In the genomic region with DNA sequence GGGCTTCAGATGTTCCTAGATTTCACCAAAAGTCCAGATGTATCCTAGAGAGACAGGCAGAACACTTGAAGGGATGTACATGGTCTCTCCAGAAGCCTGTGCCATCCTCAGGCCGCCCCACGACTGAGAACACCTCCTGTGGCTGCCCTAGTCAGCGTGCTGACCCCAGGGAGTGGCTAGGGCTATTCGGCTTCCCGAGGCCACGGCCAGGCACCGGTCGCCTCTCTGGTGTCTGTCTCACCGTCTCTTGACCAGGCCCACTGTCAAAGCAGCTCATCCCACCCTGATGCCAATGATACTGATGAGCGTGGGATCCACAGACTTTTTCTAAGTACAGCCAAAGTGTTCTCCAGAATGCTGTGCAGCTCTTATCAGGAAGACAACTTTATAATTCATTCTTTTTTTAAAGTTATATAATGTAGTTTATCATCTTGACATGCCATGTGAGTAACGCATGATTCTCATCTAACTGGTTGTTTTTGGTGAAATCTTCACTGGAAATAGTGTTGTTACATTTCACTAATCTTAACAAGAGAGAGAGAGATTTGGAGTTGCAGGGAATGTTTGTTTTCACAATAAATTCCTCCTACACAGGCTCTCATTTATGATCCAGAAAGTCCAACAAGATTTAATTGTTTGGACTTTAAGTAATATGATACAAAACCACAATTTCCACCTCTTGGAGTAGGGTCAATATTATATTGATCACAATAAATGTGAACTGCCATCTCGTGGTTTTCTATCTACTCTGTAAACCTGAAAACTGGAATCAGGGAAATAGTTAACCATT, we compare ENCODE assay signal across 16 cellular contexts. TPM values are rescaled to one million over a fixed set of nuclear protein-coding genes. Genes with fewer than 3 reads are reported as not detected.
A peak's percentile ranks its signal among the peaks of the same experiment; 100 is the strongest.
DNase-seq lines count a peak whose midpoint lies in the region; ATAC-seq and TF ChIP-seq lines count a peak whose summit lies in the region.
"Had no signal": no experiment of that assay in that cellular context is flagged by ENCODE, and none has a peak within 500 bp of the region (broad histone marks: within the 10 kb centered on the region; RNA-seq: fewer than 3 reads in every experiment).

No MANE protein-coding gene starts in this region.

- H3K27me3 ChIP-seq in right cardiac atrium (ENCODE audit: control insufficient read depth, insufficient read depth) (no peaks in the 10 kb centered on the region), SJSA1 (replicated peaks) (no peaks in the 10 kb centered on the region), fibroblast of lung (ENCODE audit: control insufficient read depth, insufficient read depth, low read length) (peaks cover 5% of the 10 kb centered on the region), thyroid gland (no peaks in the 10 kb centered on the region), right lobe of liver (no peaks in the 10 kb centered on the region)
- H3K27me3 ChIP-seq: BLaER1 treated with 17β-estradiol and CSF1 and Interleukin-3, amounts not matched to agents 10 nM and 100 nM had no signal

- H3K4me2 ChIP-seq in fibroblast of lung (ENCODE audit: extremely low read depth, insufficient read depth, low read length), result no peak overlapping the region

- H3K4me1 ChIP-seq in right cardiac atrium (ENCODE audit: control insufficient read depth, insufficient read depth, low read length) (no peaks in the 10 kb centered on the region), SJSA1 (replicated peaks) (peaks cover 21% of the 10 kb centered on the region), fibroblast of lung (ENCODE audit: control insufficient read depth, extremely low read depth, insufficient read depth, low read length) (no peaks in the 10 kb centered on the region), thyroid gland (peaks cover 3 to 23% of the 10 kb centered on the region in 2 donors), right lobe of liver (no peaks in the 10 kb centered on the region)

- H3K36me3 ChIP-seq in SJSA1 (no peaks in the 10 kb centered on the region), fibroblast of lung (ENCODE audit: control insufficient read depth, insufficient read depth, low read length) (no peaks in the 10 kb centered on the region), thyroid gland (no peaks in the 10 kb centered on the region), right lobe of liver (no peaks in the 10 kb centered on the region)
- H3K36me3 ChIP-seq: BLaER1 treated with 17β-estradiol and CSF1 and Interleukin-3, amounts not matched to agents 10 nM and 100 nM had no signal

- no peaks in the 10 kb centered on the region for H4K20me1 ChIP-seq in fibroblast of lung (ENCODE audit: control insufficient read depth, extremely low read depth, insufficient read depth, low read length)
- H4K20me1 ChIP-seq: BLaER1 treated with 17β-estradiol and CSF1 and Interleukin-3, amounts not matched to agents 10 nM and 100 nM had no signal

- no peak overlapping the region for H3K27ac ChIP-seq in right cardiac atrium (ENCODE audit: low read length)
- H3K27ac ChIP-seq in SJSA1, result peak overlapping the region; percentile 7; the same call in 1 of the 2 replicates
- H3K27ac ChIP-seq in fibroblast of lung (ENCODE audit: insufficient read depth, low read length), result no peak overlapping the region
- peak overlapping the region; percentile 13 to 81 (median 42) for H3K27ac ChIP-seq in thyroid gland
- no peak overlapping the region for H3K27ac ChIP-seq in right lobe of liver
- H3K27ac ChIP-seq: BLaER1 treated with 17β-estradiol and CSF1 and Interleukin-3, amounts not matched to agents 10 nM and 100 nM had no signal

- no peak overlapping the region for H3K4me3 ChIP-seq in right cardiac atrium (ENCODE audit: low read length)
- H3K4me3 ChIP-seq in SJSA1, result no peak overlapping the region
- H3K4me3 ChIP-seq in fibroblast of lung (replicated peaks in 1 of 4; ENCODE audit: control extremely low read depth in 1 of 4, insufficient read depth in 1 of 4, low read depth in 3 of 4, low read length in 4 of 4), result no peak overlapping the region
- H3K4me3 ChIP-seq in thyroid gland (replicated peaks in 1 of 3), result no peak overlapping the region
- H3K4me3 ChIP-seq in right lobe of liver, result no peak overlapping the region
- H3K4me3 ChIP-seq: BLaER1 treated with 17β-estradiol and CSF1 and Interleukin-3, amounts not matched to agents 10 nM and 100 nM had no signal

- 81% methylated on average over 12 of the region's 12 CpGs for WGBS in right cardiac atrium
- 80 to 83% methylated on average over 11 to 12 of the region's 12 CpGs for WGBS in thyroid gland, 2 donors
- WGBS in right lobe of liver (ENCODE audit: insufficient coverage, low coverage, low lambda C conversion rate, missing lambda C conversion rate), result 57% methylated on average over 3 of the region's 12 CpGs

- ATAC-seq in right cardiac atrium, result no peak
- no peak for ATAC-seq in Right ventricle myocardium inferior
- ATAC-seq in right lobe of liver, result no peak
- no peak for ATAC-seq in GM18517 (IDR thresholded peaks at IDR 0.05; ENCODE audit: unreplicated experiment)
- ATAC-seq: HepG2 had no signal

- peak in 2 of 3 donors; percentile 32 to 50 for DNase-seq in right cardiac atrium
- DNase-seq in Right ventricle myocardium inferior (ENCODE audit: missing footprints), result no peak
- no peak for DNase-seq in SJSA1 (ENCODE audit: low read depth in 1 of 2, low spot score in 2 of 2)
- peak; percentile 8 to 54 for DNase-seq in fibroblast of lung (ENCODE audit: low read depth in 2 of 2)
- DNase-seq in thyroid gland, result no peak
- DNase-seq in right lobe of liver, result no peak
- DNase-seq in head of caudate nucleus, result no peak
- DNase-seq: 8988T; CD4-positive, alpha-beta T cell; DMS79; EL; GOT3; H9 had no signal

- no peaks in the 10 kb centered on the region for H3K79me2 ChIP-seq in fibroblast of lung (ENCODE audit: control insufficient read depth, insufficient read depth, low read length)

- H3K9me3 ChIP-seq in right cardiac atrium (ENCODE audit: control insufficient read depth, low read length) (no peaks in the 10 kb centered on the region), SJSA1 (replicated peaks) (no peaks in the 10 kb centered on the region), fibroblast of lung (ENCODE audit: control insufficient read depth, insufficient read depth, low read depth, low read length) (no peaks in the 10 kb centered on the region), thyroid gland (no peaks in the 10 kb centered on the region), right lobe of liver (no peaks in the 10 kb centered on the region)
- H3K9me3 ChIP-seq: BLaER1 treated with 17β-estradiol and CSF1 and Interleukin-3, amounts not matched to agents 10 nM and 100 nM had no signal

- intact Hi-C loops in right cardiac atrium (cut with DNase I), result no loop called here
- intact Hi-C loops in Right ventricle myocardium inferior (cut with DNase I), result no loop called here
- intact Hi-C loops in thyroid gland (cut with DNase I), result no loop called here
- intact Hi-C loops in right lobe of liver (cut with DNase I), result no loop called here
- intact Hi-C loops in head of caudate nucleus (cut with DNase I), result no loop called here

- no peak for TF ChIP-seq CTCF in fibroblast of lung (conservative IDR thresholded peaks at IDR 0.05 in 1 of 2, IDR thresholded peaks at IDR 0.05 in 1 of 2; ENCODE audit: low read depth in 1 of 2, low read length in 2 of 2)
- TF ChIP-seq CTCF in thyroid gland (IDR thresholded peaks at IDR 0.05), result no peak
- TF ChIP-seq CTCF in right lobe of liver (IDR thresholded peaks at IDR 0.05), result no peak

- no peak overlapping the region for H2AFZ ChIP-seq in fibroblast of lung (ENCODE audit: low read length)

- H3K9ac ChIP-seq in fibroblast of lung (ENCODE audit: insufficient read depth, low read length), result no peak overlapping the region
- H3K9ac ChIP-seq: BLaER1 treated with 17β-estradiol and CSF1 and Interleukin-3, amounts not matched to agents 10 nM and 100 nM had no signal

- no peak for TF ChIP-seq POLR2A in thyroid gland (IDR thresholded peaks at IDR 0.05)
- no peak for TF ChIP-seq POLR2A in right lobe of liver (IDR thresholded peaks at IDR 0.05)

RNA-seq across cellular contexts. Expression of a gene that starts 41.7 kb away (rescaled TPM):
- total RNA-seq in right cardiac atrium (100 to 1,000 TPM; 191 to 273 (median 234) TPM), Right ventricle myocardium inferior (324 TPM), fibroblast of lung (under 0.01 TPM in 1 of 2 replicates, not detected in the other), thyroid gland (1 to 10 TPM in 2 of 4 donors, under 1 TPM in 2; 0.54 to 1.6 (median 1.0) TPM), right lobe of liver (under 1 TPM; 0.12 to 0.53 (median 0.23) TPM)
- polyA plus RNA-seq in right cardiac atrium (118 TPM), fibroblast of lung (0.01 TPM in 2 replicates)
- 0.11 TPM in 1 of 2 replicates, not detected in the other for total RNA-seq in SJSA1 (2014; rRNA removed; shearing (Covaris generic))
- polyA plus RNA-seq in fibroblast of lung (2012), result 0.02 TPM in 1 of 2 replicates, not detected in the other
- not detected in 2 replicates for polyA minus RNA-seq in fibroblast of lung (ENCODE audit: low replicate concordance)

Comparison
In these comparisons a context has a peak if more than half of its experiments do, and no peak if none do; other contexts are left out.
1. DNase-seq: peak in right cardiac atrium (2 of 3) and fibroblast of lung (2 of 2); none in Right ventricle myocardium inferior (single experiment), SJSA1 (0 of 2), thyroid gland (0 of 2), right lobe of liver (0 of 3) and head of caudate nucleus (0 of 42).
2. H3K27ac ChIP-seq: peak in SJSA1 (single experiment) and thyroid gland (3 of 3); none in right cardiac atrium (single experiment), fibroblast of lung (single experiment) and right lobe of liver (0 of 3).
3. RNA of a gene that starts 41.7 kb away (total RNA-seq): 324 TPM in Right ventricle myocardium inferior (single experiment) and 191 to 273 TPM in right cardiac atrium; 0.54 to 1.6 TPM in thyroid gland, 0.12 to 0.53 TPM in right lobe of liver, 0.11 TPM in SJSA1 and under 0.01 TPM in fibroblast of lung; every median in the first group is over 10 times any median in the second.